In genomic region chr2:218168635-218169462, GRCh38 we compare ENCODE assay signal across 8 cellular contexts. TPM values are rescaled to one million over a fixed set of nuclear protein-coding genes. Genes with fewer than 3 reads are reported as not detected.
DNase-seq lines count a peak whose midpoint lies in the region; ATAC-seq and TF ChIP-seq lines count a peak whose summit lies in the region.

No MANE protein-coding gene starts in this region.

- no peak overlapping the region for H2AFZ ChIP-seq in neural progenitor cell (replicated peaks)

- H3K36me3 ChIP-seq in BJ (ENCODE audit: control insufficient read depth, insufficient read depth, low read length) (no peaks in the 10 kb centered on the region), neural progenitor cell (no peaks in the 10 kb centered on the region), transverse colon (no peaks in the 10 kb centered on the region)

- no peak for TF ChIP-seq EP300 in transverse colon (IDR thresholded peaks at IDR 0.05; ENCODE audit: low read depth)

- intact Hi-C loops in transverse colon (cut with DNase I; ENCODE audit: low total_unique reads), result no loop called here

- POLR2A ChIA-PET in BJ (lab: Charles Lee), result no interaction called here

- ATAC-seq in GM19328 (IDR thresholded peaks at IDR 0.05; ENCODE audit: unreplicated experiment), result peak; percentile 51

- H3K9me3 ChIP-seq in neural progenitor cell (ENCODE audit: low read depth) (no peaks in the 10 kb centered on the region), transverse colon (no peaks in the 10 kb centered on the region)

- H3K9me3 Mint-ChIP-seq in endothelial cell (ENCODE audit: unreplicated experiment), result no peaks in the 10 kb centered on the region
- no peaks in the 10 kb centered on the region for H3K9me3 Mint-ChIP-seq in neural progenitor cell

- H3K27ac ChIP-seq in neural progenitor cell (no peak overlapping the region), transverse colon (no peak overlapping the region), coronary artery (no peak overlapping the region)

- H3K4me2 ChIP-seq in neural progenitor cell, result no peak overlapping the region

- peaks cover 6% of the 10 kb centered on the region for H3K4me1 Mint-ChIP-seq in endothelial cell (ENCODE audit: unreplicated experiment)
- no peaks in the 10 kb centered on the region for H3K4me1 Mint-ChIP-seq in neural progenitor cell

- H3K4me1 ChIP-seq in neural progenitor cell (no peaks in the 10 kb centered on the region), transverse colon (peaks cover 0 to 5% (median 1%) of the 10 kb centered on the region in 4 donors)

- no peaks in the 10 kb centered on the region for H3F3A ChIP-seq in neural progenitor cell (ENCODE audit: low read depth)

- H3K36me3 Mint-ChIP-seq in endothelial cell (ENCODE audit: low read depth, unreplicated experiment) (no peaks in the 10 kb centered on the region), neural progenitor cell (no peaks in the 10 kb centered on the region)

- H3K4me3 Mint-ChIP-seq in endothelial cell (ENCODE audit: unreplicated experiment), result no peak overlapping the region
- no peak overlapping the region for H3K4me3 Mint-ChIP-seq in neural progenitor cell

- CTCF ChIA-PET in BJ (lab: Yijun Ruan, JAX), result interaction anchor here (0.9 to 2.9 kb wide), 10 partner anchors 11 to 297 kb away, joined by 3 to 7 read pairs (median 4); no protein-coding TSS in a partner anchor

- H3K27ac Mint-ChIP-seq in endothelial cell (ENCODE audit: unreplicated experiment), result no peak overlapping the region
- no peak overlapping the region for H3K27ac Mint-ChIP-seq in neural progenitor cell

- peaks cover 12% of the 10 kb centered on the region for H3K27me3 ChIP-seq in BJ (ENCODE audit: control insufficient read depth, insufficient read depth, low read length)
- no peaks in the 10 kb centered on the region for H3K27me3 ChIP-seq in neural progenitor cell
- H3K27me3 ChIP-seq in transverse colon, result no peaks in the 10 kb centered on the region

- H3K9ac ChIP-seq in neural progenitor cell, result no peak overlapping the region

- 19 to 55% methylated on average over 3 to 9 of the region's 9 CpGs for WGBS in transverse colon (ENCODE audit: low coverage in 1 of 2), 2 donors

- in situ Hi-C loops in transverse colon (cut with MboI; ENCODE audit: low pct_ligation_motif_present in 1 of 4, low pct_unique_long_range_greater_than_20kb in 1 of 4, low sequenced_read_pairs in 3 of 4), result no loop called here

- H3K4me3 ChIP-seq in BJ (ENCODE audit: low read depth, low read length) (no peak overlapping the region), neural progenitor cell (no peak overlapping the region), transverse colon (no peak overlapping the region), coronary artery (no peak overlapping the region)

- H3K27me3 Mint-ChIP-seq in endothelial cell (ENCODE audit: unreplicated experiment) (peaks cover 5% of the 10 kb centered on the region), neural progenitor cell (ENCODE audit: insufficient read depth, low read depth) (peaks cover 27% of the 10 kb centered on the region)

- DNase-seq in BJ (ENCODE audit: low read depth), result no peak
- DNase-seq in NCI-H82 treated with DMSO at 0.1 percent for 48 hours (lab: John Stamatoyannopoulos, UW; ENCODE audit: unreplicated experiment), result peak; percentile 49
- DNase-seq in activated CD4-positive, alpha-beta T cell treated with anti-CD3 and anti-CD28 coated beads, Interleukin-2, amount 50 U/mL, for 48 hours, result peak; percentile 71 to 76
- peak; percentile 72 for DNase-seq in endothelial cell (ENCODE audit: low spot score)
- peak; percentile 73 for DNase-seq in neural progenitor cell (ENCODE audit: low spot score)
- DNase-seq in transverse colon, result peak; percentile 64
- DNase-seq in coronary artery (ENCODE audit: low spot score), result no peak

- TF ChIP-seq POLR2A in transverse colon (IDR thresholded peaks at IDR 0.05), result no peak

- H3K79me2 ChIP-seq in neural progenitor cell (ENCODE audit: low read depth), result no peaks in the 10 kb centered on the region

- TF ChIP-seq CTCF in BJ (IDR thresholded peaks at IDR 0.05; ENCODE audit: insufficient read depth, low read depth, low read length) (peak; percentile 73), endothelial cell (IDR thresholded peaks at IDR 0.05; ENCODE audit: unreplicated experiment) (peak; percentile 69), neural progenitor cell (IDR thresholded peaks at IDR 0.05) (peak; percentile 79), transverse colon (IDR thresholded peaks at IDR 0.05) (peak; percentile 51 to 76 (median 64)), coronary artery (IDR thresholded peaks at IDR 0.05) (no peak)

- H4K20me1 ChIP-seq in neural progenitor cell (ENCODE audit: low read depth), result no peaks in the 10 kb centered on the region

RNA-seq across cellular contexts. Expression of gene CXCR1, which starts 2.1 kb away (rescaled TPM):
- polyA plus RNA-seq in BJ (2011; rRNA removed), result not detected in 2 replicates
- polyA minus RNA-seq in BJ (2011; rRNA and poly(A)+ RNA removed), result not detected in 2 replicates
- total RNA-seq in endothelial cell (ENCODE audit: unreplicated experiment), result not detected
- total RNA-seq in neural progenitor cell (ENCODE audit: low replicate concordance), result not detected in 2 replicates
- under 1 TPM in 1 of 4 donors, not detected in 3; 0.14 TPM for total RNA-seq in transverse colon

RNA-seq across cellular contexts. Expression of gene CXCR2, which starts 43.0 kb away (rescaled TPM):
- polyA plus RNA-seq in BJ (2011; rRNA removed), result not detected in 2 replicates
- polyA minus RNA-seq in BJ (2011; rRNA and poly(A)+ RNA removed), result not detected in 2 replicates
- total RNA-seq in endothelial cell (ENCODE audit: unreplicated experiment) (0.49 TPM), neural progenitor cell (ENCODE audit: low replicate concordance) (not detected in 2 replicates), transverse colon (not detected)

RNA-seq across cellular contexts. Expression of gene ARPC2, which starts 48.1 kb away (rescaled TPM):
- polyA plus RNA-seq in BJ (2011; rRNA removed), result 699 and 831 TPM in 2 replicates
- polyA minus RNA-seq in BJ (2011; rRNA and poly(A)+ RNA removed), result 271 and 382 TPM in 2 replicates
- total RNA-seq in endothelial cell (ENCODE audit: unreplicated experiment), result 468 TPM
- 151 and 155 TPM in 2 replicates for total RNA-seq in neural progenitor cell (ENCODE audit: low replicate concordance)
- 100 to 1,000 TPM in 3 of 4 donors, 10 to 100 TPM in 1; 65.5 to 343 (median 275) TPM for total RNA-seq in transverse colon

Comparison
In these comparisons a context has a peak if more than half of its experiments do, and no peak if none do; other contexts are left out.
1. DNase-seq: peak in NCI-H82 treated with DMSO at 0.1 percent for 48 hours (single experiment), activated CD4-positive, alpha-beta T cell treated with anti-CD3 and anti-CD28 coated beads, Interleukin-2, amount 50 U/mL, for 48 hours (2 of 2), endothelial cell (single experiment), neural progenitor cell (single experiment) and transverse colon (single experiment); none in BJ (single experiment) and coronary artery (single experiment).